ENCODE assay signal across 12 cellular contexts in the genomic region with DNA sequence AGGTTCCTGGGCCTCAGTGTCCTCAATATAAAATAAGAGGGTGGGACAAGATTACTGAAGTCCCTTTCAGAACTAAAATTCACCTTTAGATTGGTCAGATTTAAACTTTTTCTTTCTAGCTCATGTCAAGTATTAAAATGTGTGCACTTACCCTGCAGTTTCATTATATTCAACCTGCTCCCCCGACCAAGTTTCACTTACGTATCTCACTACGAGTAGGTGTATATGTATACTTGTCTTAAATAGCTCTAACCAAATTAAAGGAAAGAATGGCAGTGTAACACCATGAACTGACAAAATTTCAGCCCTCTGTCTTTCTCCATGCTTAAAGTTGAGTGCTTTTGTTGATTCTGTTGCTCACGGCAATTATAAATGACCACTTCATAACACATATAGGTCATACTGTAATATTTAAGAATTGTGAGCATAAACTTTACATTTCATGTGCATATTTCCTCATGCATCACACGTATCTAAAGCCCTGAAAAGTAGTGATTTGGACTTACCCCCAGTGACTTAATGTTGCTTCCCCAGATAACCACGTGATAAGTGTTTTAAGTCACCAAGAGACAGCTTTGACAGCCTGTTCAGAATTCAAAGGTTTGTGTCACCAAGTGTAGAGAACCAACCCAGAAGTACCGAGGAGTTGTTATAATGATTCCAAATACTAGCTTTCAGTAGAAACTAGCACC.
DNase-seq lines count a peak whose midpoint lies in the region; ATAC-seq lines count a peak whose summit lies in the region.
"Had no signal": no experiment of that assay in that cellular context is flagged by ENCODE, and none has a peak within 500 bp of the region (broad histone marks: within the 10 kb centered on the region; RNA-seq: fewer than 3 reads in every experiment).

No MANE protein-coding gene starts in this region.

- no peak overlapping the region for H3K4me3 Mint-ChIP-seq in activated naive CD8-positive, alpha-beta T cell treated with anti-CD3 and anti-CD28 coated beads for 36 hours

- peaks cover 8% of the 10 kb centered on the region for H3K4me1 Mint-ChIP-seq in activated naive CD8-positive, alpha-beta T cell treated with anti-CD3 and anti-CD28 coated beads for 36 hours

- H3K9me3 Mint-ChIP-seq in activated naive CD8-positive, alpha-beta T cell treated with anti-CD3 and anti-CD28 coated beads for 36 hours: no peaks in the 10 kb centered on the region

- no peaks in the 10 kb centered on the region for H3K27me3 Mint-ChIP-seq in activated naive CD8-positive, alpha-beta T cell treated with anti-CD3 and anti-CD28 coated beads for 36 hours

- DNase-seq in activated naive CD8-positive, alpha-beta T cell treated with anti-CD3 and anti-CD28 coated beads for 36 hours: no peak
- DNase-seq in Kasumi-1 (lab: John Stamatoyannopoulos, UW): no peak
- no peak for DNase-seq in DMS 273 treated with DMSO at 0.1 percent for 48 hours (lab: John Stamatoyannopoulos, UW)
- DNase-seq in GDM1 (lab: John Stamatoyannopoulos, UW): no peak
- no peak for DNase-seq in NCI-H82 treated with DMSO at 0.1 percent for 48 hours (lab: John Stamatoyannopoulos, UW; ENCODE audit: unreplicated experiment)
- DNase-seq: MG63, NCI-H446 treated with DMSO at 0.1 percent for 48 hours, occipital lobe, stomach had no signal

- ATAC-seq in GM18907 (IDR thresholded peaks at IDR 0.05; ENCODE audit: unreplicated experiment): peak; percentile 51
- peak; percentile 66 for ATAC-seq in GM21447 (IDR thresholded peaks at IDR 0.05; ENCODE audit: unreplicated experiment)
- ATAC-seq in HG03064 (IDR thresholded peaks at IDR 0.05; ENCODE audit: low read depth, unreplicated experiment): peak; percentile 75

- H3K27ac Mint-ChIP-seq in activated naive CD8-positive, alpha-beta T cell treated with anti-CD3 and anti-CD28 coated beads for 36 hours: peak overlapping the region; percentile 2

- H3K36me3 Mint-ChIP-seq in activated naive CD8-positive, alpha-beta T cell treated with anti-CD3 and anti-CD28 coated beads for 36 hours: peaks cover 8% of the 10 kb centered on the region
